8 cellular contexts compared by ENCODE assay signal in the genomic region with DNA sequence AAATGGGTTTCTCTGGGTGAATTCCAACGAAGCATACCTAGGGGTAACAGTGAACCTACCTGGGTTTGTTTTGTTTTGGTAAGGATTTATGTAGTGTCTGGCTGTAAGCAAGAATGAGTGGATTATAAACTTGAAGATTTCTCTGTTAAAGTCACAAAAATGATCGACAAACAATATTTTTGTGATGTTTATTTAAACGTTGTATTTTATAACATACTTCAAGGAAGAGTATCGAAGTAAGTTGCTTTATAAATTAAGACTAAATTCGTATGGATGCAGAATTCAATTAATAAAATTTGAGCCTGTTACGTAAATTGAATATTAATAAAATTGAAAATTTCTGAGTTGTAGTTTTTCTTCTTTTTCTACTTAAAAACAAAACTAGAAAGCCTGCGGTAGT. TPM values are rescaled to one million over a fixed set of nuclear protein-coding genes. Genes with fewer than 3 reads are reported as not detected.
DNase-seq lines count a peak whose midpoint lies in the region; ATAC-seq, FAIRE-seq and TF ChIP-seq lines count a peak whose summit lies in the region.

No MANE protein-coding gene starts in this region.

- peaks cover 43% of the 10 kb centered on the region for H3K27me3 Mint-ChIP-seq in activated CD8-positive, alpha-beta memory T cell treated with anti-CD3 and anti-CD28 coated beads, Interleukin-2, amount 10 ng/mL, durations not matched to agents 7 days and 5 days
- H3K27me3 Mint-ChIP-seq in activated naive CD8-positive, alpha-beta T cell treated with anti-CD3 and anti-CD28 coated beads, Interleukin-2, amount 10 ng/mL, durations not matched to agents 7 days and 5 days: peaks cover 57% of the 10 kb centered on the region

- intact Hi-C loops in kidney (cut with DNase I): no loop called here
- intact Hi-C loops in testis (cut with DNase I; ENCODE audit: low total_unique reads): no loop called here

- CTCF ChIA-PET in activated CD8-positive, alpha-beta memory T cell treated with anti-CD3 and anti-CD28 coated beads, Interleukin-2, amount 10 ng/mL, durations not matched to agents 7 days and 5 days (lab: Charles Lee): interaction anchor here (0.6 to 0.7 kb wide), 2 partner anchors 9 to 1027 kb away, joined by 3 read pairs; no protein-coding TSS in a partner anchor

- H3K36me3 ChIP-seq in kidney (ENCODE audit: control insufficient read depth in 1 of 2, insufficient read depth in 2 of 2, low read length in 2 of 2): peaks cover 5 to 6% of the 10 kb centered on the region in 2 donors
- H3K36me3 ChIP-seq in testis (ENCODE audit: low read depth, missing control alignments): no peaks in the 10 kb centered on the region

- no peak for ATAC-seq in activated CD8-positive, alpha-beta memory T cell treated with anti-CD3 and anti-CD28 coated beads, Interleukin-2, amount 10 ng/mL, durations not matched to agents 7 days and 5 days
- no peak for ATAC-seq in activated naive CD8-positive, alpha-beta T cell treated with anti-CD3 and anti-CD28 coated beads, Interleukin-2, amount 10 ng/mL, durations not matched to agents 7 days and 5 days (ENCODE audit: low read depth)

- 55 to 59% methylated on average over 7 of the region's 7 CpGs for WGBS in testis, 2 donors

- H3K36me3 Mint-ChIP-seq in activated CD8-positive, alpha-beta memory T cell treated with anti-CD3 and anti-CD28 coated beads, Interleukin-2, amount 10 ng/mL, durations not matched to agents 7 days and 5 days: no peaks in the 10 kb centered on the region
- H3K36me3 Mint-ChIP-seq in activated naive CD8-positive, alpha-beta T cell treated with anti-CD3 and anti-CD28 coated beads, Interleukin-2, amount 10 ng/mL, durations not matched to agents 7 days and 5 days: no peaks in the 10 kb centered on the region

- H3K4me1 ChIP-seq in kidney (ENCODE audit: control insufficient read depth in 1 of 2, insufficient read depth in 1 of 2, low read depth in 1 of 2, low read length in 2 of 2) (peaks cover 0 to 7% of the 10 kb centered on the region in 2 donors), testis (peaks cover 5% of the 10 kb centered on the region)

- peak overlapping the region; percentile 74 for H3K4me3 Mint-ChIP-seq in activated CD8-positive, alpha-beta memory T cell treated with anti-CD3 and anti-CD28 coated beads, Interleukin-2, amount 10 ng/mL, durations not matched to agents 7 days and 5 days
- H3K4me3 Mint-ChIP-seq in activated naive CD8-positive, alpha-beta T cell treated with anti-CD3 and anti-CD28 coated beads, Interleukin-2, amount 10 ng/mL, durations not matched to agents 7 days and 5 days: peak overlapping the region; percentile 82

- no peak for TF ChIP-seq POLR2A in testis (IDR thresholded peaks at IDR 0.05)

- no peaks in the 10 kb centered on the region for H3K9me3 ChIP-seq in kidney (ENCODE audit: control insufficient read depth in 1 of 2, low read length in 2 of 2)
- H3K9me3 ChIP-seq in testis: no peaks in the 10 kb centered on the region

- peaks cover 11% of the 10 kb centered on the region for H3K4me1 Mint-ChIP-seq in activated CD8-positive, alpha-beta memory T cell treated with anti-CD3 and anti-CD28 coated beads, Interleukin-2, amount 10 ng/mL, durations not matched to agents 7 days and 5 days
- H3K4me1 Mint-ChIP-seq in activated naive CD8-positive, alpha-beta T cell treated with anti-CD3 and anti-CD28 coated beads, Interleukin-2, amount 10 ng/mL, durations not matched to agents 7 days and 5 days: peaks cover 9% of the 10 kb centered on the region

- DNase-seq in activated CD8-positive, alpha-beta memory T cell treated with anti-CD3 and anti-CD28 coated beads, Interleukin-2, amount 10 ng/mL, durations not matched to agents 7 days and 5 days: no peak
- DNase-seq in activated CD8-positive, alpha-beta memory T cell treated with anti-CD3 and anti-CD28 coated beads, Interleukin-2, amount 50 U/mL, for 48 hours: no peak
- no peak for DNase-seq in activated naive CD8-positive, alpha-beta T cell treated with anti-CD3 and anti-CD28 coated beads, Interleukin-2, amount 10 ng/mL, durations not matched to agents 7 days and 5 days
- DNase-seq in kidney: no peak
- no peak for DNase-seq in testis
- no peak for DNase-seq in AML-193 (lab: John Stamatoyannopoulos, UW)
- DNase-seq in NCI-H2196 treated with DMSO at 0.1 percent for 48 hours (lab: John Stamatoyannopoulos, UW; ENCODE audit: unreplicated experiment): no peak
- no peak for DNase-seq in SKM-1 (lab: John Stamatoyannopoulos, UW; ENCODE audit: unreplicated experiment)

- H3K9ac ChIP-seq in kidney (ENCODE audit: low read length in 2 of 2): peak overlapping the region in 1 of 2 donors; percentile 52

- TF ChIP-seq CTCF in kidney (IDR thresholded peaks at IDR 0.05; ENCODE audit: borderline replicate concordance, extremely low read depth, insufficient read depth) (no peak), testis (IDR thresholded peaks at IDR 0.05) (no peak)

- POLR2A ChIA-PET in activated naive CD8-positive, alpha-beta T cell treated with anti-CD3 and anti-CD28 coated beads, Interleukin-2, amount 10 ng/mL, durations not matched to agents 7 days and 5 days (lab: Charles Lee): no interaction called here

- H3K27ac ChIP-seq in kidney (ENCODE audit: low read depth in 2 of 2, low read length in 2 of 2): peak overlapping the region; percentile 51 to 60
- H3K27ac ChIP-seq in testis: peak overlapping the region in 1 of 2 donors; percentile 71

- peak overlapping the region; percentile 73 to 88 for H3K4me3 ChIP-seq in kidney (ENCODE audit: low read length in 2 of 2)
- peak overlapping the region; percentile 60 to 75 for H3K4me3 ChIP-seq in testis

- FAIRE-seq in kidney (lab: Jason Lieb, UNC): no peak

- no peaks in the 10 kb centered on the region for H3K27me3 ChIP-seq in testis

- no peak overlapping the region for H3K27ac Mint-ChIP-seq in activated CD8-positive, alpha-beta memory T cell treated with anti-CD3 and anti-CD28 coated beads, Interleukin-2, amount 10 ng/mL, durations not matched to agents 7 days and 5 days
- H3K27ac Mint-ChIP-seq in activated naive CD8-positive, alpha-beta T cell treated with anti-CD3 and anti-CD28 coated beads, Interleukin-2, amount 10 ng/mL, durations not matched to agents 7 days and 5 days: no peak overlapping the region

- no peaks in the 10 kb centered on the region for H3K9me3 Mint-ChIP-seq in activated CD8-positive, alpha-beta memory T cell treated with anti-CD3 and anti-CD28 coated beads, Interleukin-2, amount 10 ng/mL, durations not matched to agents 7 days and 5 days (ENCODE audit: low read depth)
- H3K9me3 Mint-ChIP-seq in activated naive CD8-positive, alpha-beta T cell treated with anti-CD3 and anti-CD28 coated beads, Interleukin-2, amount 10 ng/mL, durations not matched to agents 7 days and 5 days: no peaks in the 10 kb centered on the region

RNA-seq across cellular contexts. Expression of gene ZDHHC23, which starts 1.0 kb away (rescaled TPM):
- 1 to 10 TPM; 3.0 to 3.9 TPM for total RNA-seq in activated CD8-positive, alpha-beta memory T cell treated with anti-CD3 and anti-CD28 coated beads, Interleukin-2, amount 10 ng/mL, durations not matched to agents 7 days and 5 days
- total RNA-seq in activated naive CD8-positive, alpha-beta T cell treated with anti-CD3 and anti-CD28 coated beads, Interleukin-2, amount 10 ng/mL, durations not matched to agents 7 days and 5 days: 1 to 10 TPM; 3.4 to 3.7 TPM
- total RNA-seq in kidney (20.1 TPM), testis (10 to 100 TPM; 27.1 to 38.7 TPM)
- polyA plus RNA-seq in kidney (ENCODE audit: insufficient read depth, low read depth, low replicate concordance) (4.8 TPM), testis (ENCODE audit: insufficient read depth, low read depth, low replicate concordance) (36.4 TPM)
